In the genomic region with DNA sequence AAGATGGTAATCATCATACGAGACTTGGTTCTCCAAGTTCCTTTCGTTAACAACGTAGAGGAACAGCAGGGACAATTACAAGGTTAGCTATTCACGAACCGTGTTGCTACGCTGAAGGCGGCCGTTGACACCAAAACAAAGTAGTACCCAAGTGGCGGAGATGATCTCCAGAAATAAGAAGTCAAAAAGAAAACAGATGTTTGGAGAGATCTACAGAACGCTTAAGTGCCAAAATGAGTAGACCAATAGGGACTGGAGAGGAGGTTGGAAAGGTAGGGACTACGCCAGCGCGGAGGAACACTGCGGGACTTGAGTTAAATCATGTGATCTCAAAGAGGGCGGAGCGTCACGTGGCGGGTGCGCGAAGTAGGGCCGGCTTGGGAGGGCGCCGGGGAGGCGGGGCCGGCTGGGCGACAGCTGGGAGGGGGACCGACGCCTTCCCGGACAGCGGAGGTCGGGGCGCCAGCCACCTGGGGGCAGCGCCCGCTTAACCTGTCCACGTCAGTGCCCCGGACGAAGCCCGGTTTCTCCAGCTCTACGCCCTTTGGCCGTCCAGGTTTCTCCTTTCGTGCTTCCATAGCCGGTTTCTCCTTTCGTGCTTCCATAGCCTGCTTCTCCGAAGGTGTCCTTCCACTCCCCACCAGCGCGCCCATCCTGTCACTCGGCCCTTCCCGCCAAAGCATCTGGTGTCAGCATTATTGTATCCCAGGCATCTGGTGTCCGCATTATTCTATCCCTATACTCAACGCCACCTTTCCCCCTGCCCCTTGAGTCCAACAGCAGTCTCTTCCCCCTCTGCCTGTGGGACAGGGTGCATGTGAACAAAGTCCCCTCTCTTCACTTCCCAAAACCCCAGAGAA, we compare ENCODE assay signal across 1 cellular context.
TF ChIP-seq lines count a peak whose summit lies in the region.

No MANE protein-coding gene starts in this region.

TF ChIP-seq in K562, 482 proteins besides CTCF, POLR2A, EP300 and RAD21 (continued from another document and continues in another):
- TF ChIP-seq GTF2B (IDR thresholded peaks at IDR 0.05; ENCODE audit: extremely low read depth, insufficient read length) (no peak), CSDE1 (IDR thresholded peaks at IDR 0.05) (no peak), BHLHE40 (IDR thresholded peaks at IDR 0.05; ENCODE audit: low read length) (peak; percentile 94), NR2C2 (CRISPR knock-in tag; IDR thresholded peaks at IDR 0.05) (no peak), NR2C2 (tag; IDR thresholded peaks at IDR 0.05) (peak; percentile 67; the same call in 1 of the 2 replicates), BRF1 (IDR thresholded peaks at IDR 0.05; ENCODE audit: borderline replicate concordance, extremely low read depth, insufficient read length) (no peak), RCOR1 (IDR thresholded peaks at IDR 0.05; ENCODE audit: borderline replicate concordance in 1 of 2, low read depth in 2 of 2, low read length in 2 of 2) (no peak), CHD2 (IDR thresholded peaks at IDR 0.05; ENCODE audit: low read depth, low read length) (peak; percentile 86), ADNP (tag; IDR thresholded peaks at IDR 0.05) (no peak), ZNF121 (CRISPR knock-in tag; conservative IDR thresholded peaks at IDR 0.05) (no peak), MEIS2 (IDR thresholded peaks at IDR 0.05; ENCODE audit: partially characterized antibody) (no peak), NELFE (IDR thresholded peaks at IDR 0.05; ENCODE audit: insufficient read depth, insufficient read length) (no peak), GTF2E2 (tag; IDR thresholded peaks at IDR 0.05) (0 out of 2 replicates have a peak, but pooled peaks have one; percentile 58), MED1 (CRISPR knock-in tag; IDR thresholded peaks at IDR 0.05; ENCODE audit: borderline replicate concordance) (no peak), RBM39 (optimal IDR thresholded peaks at IDR 0.05; ENCODE audit: low read depth, low read length) (no peak), KHSRP (IDR thresholded peaks at IDR 0.05) (no peak), MCM3 (IDR thresholded peaks at IDR 0.05) (no peak), HCFC1 (IDR thresholded peaks at IDR 0.05; ENCODE audit: low read depth, low read length) (no peak; the same call in 1 of the 2 replicates), NCOA6 (IDR thresholded peaks at IDR 0.05) (no peak), CHAMP1 (IDR thresholded peaks at IDR 0.05) (no peak), NFATC3 (IDR thresholded peaks at IDR 0.05) (0 out of 2 replicates have a peak, but pooled peaks have one; percentile 68), EWSR1 (IDR thresholded peaks at IDR 0.05; ENCODE audit: borderline replicate concordance, low read depth, partially characterized antibody) (no peak), TAL1 (IDR thresholded peaks at IDR 0.05) (0 out of 2 replicates have a peak, but pooled peaks have one; percentile 16), HDAC8 (tag; IDR thresholded peaks at IDR 0.05) (no peak), SPI1 (IDR thresholded peaks at IDR 0.05; ENCODE audit: borderline replicate concordance, low read depth, low read length) (no peak), ILK (tag; IDR thresholded peaks at IDR 0.05; ENCODE audit: borderline replicate concordance, low read depth) (no peak), KDM5B (IDR thresholded peaks at IDR 0.05; ENCODE audit: insufficient replicate concordance, low read depth, low read length) (no peak), CEBPZ (IDR thresholded peaks at IDR 0.05; ENCODE audit: borderline replicate concordance, low read depth, low read length) (no peak), ZNF79 (CRISPR knock-in tag; IDR thresholded peaks at IDR 0.05; ENCODE audit: low read depth) (no peak), SRSF7 (optimal IDR thresholded peaks at IDR 0.05; ENCODE audit: low read depth, low read length) (no peak), ATF7 (IDR thresholded peaks at IDR 0.05) (peak; percentile 75), HMGN3 (IDR thresholded peaks at IDR 0.05; ENCODE audit: borderline replicate concordance, extremely low read depth, insufficient read length, low read depth, low read length) (peak; percentile 92), ZFP1 (CRISPR knock-in tag; IDR thresholded peaks at IDR 0.05) (no peak), CHCHD3 (CRISPR knock-in tag; IDR thresholded peaks at IDR 0.05) (no peak), FOXK1 (CRISPR knock-in tag; IDR thresholded peaks at IDR 0.05; ENCODE audit: borderline replicate concordance) (no peak), MEF2D (tag; conservative IDR thresholded peaks at IDR 0.05; ENCODE audit: low read depth) (0 out of 2 replicates have a peak, but pooled peaks have one; percentile 35), ELF2 (CRISPR knock-in tag; IDR thresholded peaks at IDR 0.05) (peak; percentile 80; the same call in 1 of the 2 replicates), RBM15 (IDR thresholded peaks at IDR 0.05; ENCODE audit: insufficient read depth, low read length) (no peak)
- TF ChIP-seq, protein P1, sequence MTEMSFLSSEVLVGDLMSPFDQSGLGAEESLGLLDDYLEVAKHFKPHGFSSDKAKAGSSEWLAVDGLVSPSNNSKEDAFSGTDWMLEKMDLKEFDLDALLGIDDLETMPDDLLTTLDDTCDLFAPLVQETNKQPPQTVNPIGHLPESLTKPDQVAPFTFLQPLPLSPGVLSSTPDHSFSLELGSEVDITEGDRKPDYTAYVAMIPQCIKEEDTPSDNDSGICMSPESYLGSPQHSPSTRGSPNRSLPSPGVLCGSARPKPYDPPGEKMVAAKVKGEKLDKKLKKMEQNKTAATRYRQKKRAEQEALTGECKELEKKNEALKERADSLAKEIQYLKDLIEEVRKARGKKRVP (CRISPR knock-in tag; IDR thresholded peaks at IDR 0.05), result peak; percentile 35; the same call in 1 of the 2 replicates
- TF ChIP-seq, protein P2, sequence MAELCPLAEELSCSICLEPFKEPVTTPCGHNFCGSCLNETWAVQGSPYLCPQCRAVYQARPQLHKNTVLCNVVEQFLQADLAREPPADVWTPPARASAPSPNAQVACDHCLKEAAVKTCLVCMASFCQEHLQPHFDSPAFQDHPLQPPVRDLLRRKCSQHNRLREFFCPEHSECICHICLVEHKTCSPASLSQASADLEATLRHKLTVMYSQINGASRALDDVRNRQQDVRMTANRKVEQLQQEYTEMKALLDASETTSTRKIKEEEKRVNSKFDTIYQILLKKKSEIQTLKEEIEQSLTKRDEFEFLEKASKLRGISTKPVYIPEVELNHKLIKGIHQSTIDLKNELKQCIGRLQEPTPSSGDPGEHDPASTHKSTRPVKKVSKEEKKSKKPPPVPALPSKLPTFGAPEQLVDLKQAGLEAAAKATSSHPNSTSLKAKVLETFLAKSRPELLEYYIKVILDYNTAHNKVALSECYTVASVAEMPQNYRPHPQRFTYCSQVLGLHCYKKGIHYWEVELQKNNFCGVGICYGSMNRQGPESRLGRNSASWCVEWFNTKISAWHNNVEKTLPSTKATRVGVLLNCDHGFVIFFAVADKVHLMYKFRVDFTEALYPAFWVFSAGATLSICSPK (IDR thresholded peaks at IDR 0.05; ENCODE audit: borderline replicate concordance), result no peak
- TF ChIP-seq, protein P3, sequence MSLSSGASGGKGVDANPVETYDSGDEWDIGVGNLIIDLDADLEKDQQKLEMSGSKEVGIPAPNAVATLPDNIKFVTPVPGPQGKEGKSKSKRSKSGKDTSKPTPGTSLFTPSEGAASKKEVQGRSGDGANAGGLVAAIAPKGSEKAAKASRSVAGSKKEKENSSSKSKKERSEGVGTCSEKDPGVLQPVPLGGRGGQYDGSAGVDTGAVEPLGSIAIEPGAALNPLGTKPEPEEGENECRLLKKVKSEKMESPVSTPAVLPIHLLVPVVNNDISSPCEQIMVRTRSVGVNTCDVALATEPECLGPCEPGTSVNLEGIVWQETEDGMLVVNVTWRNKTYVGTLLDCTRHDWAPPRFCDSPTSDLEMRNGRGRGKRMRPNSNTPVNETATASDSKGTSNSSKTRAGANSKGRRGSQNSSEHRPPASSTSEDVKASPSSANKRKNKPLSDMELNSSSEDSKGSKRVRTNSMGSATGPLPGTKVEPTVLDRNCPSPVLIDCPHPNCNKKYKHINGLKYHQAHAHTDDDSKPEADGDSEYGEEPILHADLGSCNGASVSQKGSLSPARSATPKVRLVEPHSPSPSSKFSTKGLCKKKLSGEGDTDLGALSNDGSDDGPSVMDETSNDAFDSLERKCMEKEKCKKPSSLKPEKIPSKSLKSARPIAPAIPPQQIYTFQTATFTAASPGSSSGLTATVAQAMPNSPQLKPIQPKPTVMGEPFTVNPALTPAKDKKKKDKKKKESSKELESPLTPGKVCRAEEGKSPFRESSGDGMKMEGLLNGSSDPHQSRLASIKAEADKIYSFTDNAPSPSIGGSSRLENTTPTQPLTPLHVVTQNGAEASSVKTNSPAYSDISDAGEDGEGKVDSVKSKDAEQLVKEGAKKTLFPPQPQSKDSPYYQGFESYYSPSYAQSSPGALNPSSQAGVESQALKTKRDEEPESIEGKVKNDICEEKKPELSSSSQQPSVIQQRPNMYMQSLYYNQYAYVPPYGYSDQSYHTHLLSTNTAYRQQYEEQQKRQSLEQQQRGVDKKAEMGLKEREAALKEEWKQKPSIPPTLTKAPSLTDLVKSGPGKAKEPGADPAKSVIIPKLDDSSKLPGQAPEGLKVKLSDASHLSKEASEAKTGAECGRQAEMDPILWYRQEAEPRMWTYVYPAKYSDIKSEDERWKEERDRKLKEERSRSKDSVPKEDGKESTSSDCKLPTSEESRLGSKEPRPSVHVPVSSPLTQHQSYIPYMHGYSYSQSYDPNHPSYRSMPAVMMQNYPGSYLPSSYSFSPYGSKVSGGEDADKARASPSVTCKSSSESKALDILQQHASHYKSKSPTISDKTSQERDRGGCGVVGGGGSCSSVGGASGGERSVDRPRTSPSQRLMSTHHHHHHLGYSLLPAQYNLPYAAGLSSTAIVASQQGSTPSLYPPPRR (CRISPR knock-in tag; IDR thresholded peaks at IDR 0.05; ENCODE audit: borderline replicate concordance), result no peak
- TF ChIP-seq, protein P4, sequence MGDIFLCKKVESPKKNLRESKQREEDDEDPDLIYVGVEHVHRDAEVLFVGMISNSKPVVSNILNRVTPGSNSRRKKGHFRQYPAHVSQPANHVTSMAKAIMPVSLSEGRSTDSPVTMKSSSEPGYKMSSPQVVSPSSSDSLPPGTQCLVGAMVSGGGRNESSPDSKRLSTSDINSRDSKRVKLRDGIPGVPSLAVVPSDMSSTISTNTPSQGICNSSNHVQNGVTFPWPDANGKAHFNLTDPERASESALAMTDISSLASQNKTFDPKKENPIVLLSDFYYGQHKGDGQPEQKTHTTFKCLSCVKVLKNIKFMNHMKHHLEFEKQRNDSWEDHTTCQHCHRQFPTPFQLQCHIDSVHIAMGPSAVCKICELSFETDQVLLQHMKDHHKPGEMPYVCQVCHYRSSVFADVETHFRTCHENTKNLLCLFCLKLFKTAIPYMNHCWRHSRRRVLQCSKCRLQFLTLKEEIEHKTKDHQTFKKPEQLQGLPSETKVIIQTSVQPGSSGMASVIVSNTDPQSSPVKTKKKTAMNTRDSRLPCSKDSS (IDR thresholded peaks at IDR 0.05; ENCODE audit: low read depth, partially characterized antibody), result no peak
